11 cellular contexts compared by ENCODE assay signal in genomic region chr17:49216482-49216881, GRCh38. TPM values are rescaled to one million over a fixed set of nuclear protein-coding genes. Genes with fewer than 3 reads are reported as not detected.
DNase-seq lines count a peak whose midpoint lies in the region; ATAC-seq and TF ChIP-seq lines count a peak whose summit lies in the region.
"Had no signal": no experiment of that assay in that cellular context is flagged by ENCODE, and none has a peak within 500 bp of the region (broad histone marks: within the 10 kb centered on the region; RNA-seq: fewer than 3 reads in every experiment).

No MANE protein-coding gene starts in this region.

- peak overlapping the region; percentile 70 for H3K27ac Mint-ChIP-seq in T-helper 2 cell treated with Interferon-gamma antibody and Interleukin-4, amounts not matched to agents 5 μg/mL and 100 μg/mL, for 36 hours
- H3K27ac Mint-ChIP-seq in effector memory CD8-positive, alpha-beta T cell = peak overlapping the region; percentile 89 to 93

- H3K9ac ChIP-seq in Karpas-422 (ENCODE audit: low read length) = 0 out of 2 replicates have a peak overlapping the region, but pooled peaks have one; percentile 16

- no peak for TF ChIP-seq POLR2A in spleen (IDR thresholded peaks at IDR 0.05)

- H3K27me3 Mint-ChIP-seq in T-helper 2 cell treated with Interferon-gamma antibody and Interleukin-4, amounts not matched to agents 5 μg/mL and 100 μg/mL, for 36 hours (ENCODE audit: low read depth) = no peaks in the 10 kb centered on the region
- no peaks in the 10 kb centered on the region for H3K27me3 Mint-ChIP-seq in effector memory CD8-positive, alpha-beta T cell

- no peak overlapping the region for H3K4me2 ChIP-seq in Karpas-422 (ENCODE audit: low read depth, low read length, poor library complexity, severe bottlenecking)

- H3K79me2 ChIP-seq in Karpas-422 (ENCODE audit: low read length) = peaks cover 45% of the 10 kb centered on the region

- H3K9me3 ChIP-seq in Karpas-422 (ENCODE audit: low read length) (no peaks in the 10 kb centered on the region), spleen (no peaks in the 10 kb centered on the region)

- peaks cover 50% of the 10 kb centered on the region for H3K36me3 Mint-ChIP-seq in T-helper 2 cell treated with Interferon-gamma antibody and Interleukin-4, amounts not matched to agents 5 μg/mL and 100 μg/mL, for 36 hours (ENCODE audit: low read depth)
- H3K36me3 Mint-ChIP-seq in effector memory CD8-positive, alpha-beta T cell (ENCODE audit: insufficient read depth) = peaks cover 67% of the 10 kb centered on the region

- peak overlapping the region; percentile 77 for H3K4me3 Mint-ChIP-seq in T-helper 2 cell treated with Interferon-gamma antibody and Interleukin-4, amounts not matched to agents 5 μg/mL and 100 μg/mL, for 36 hours
- H3K4me3 Mint-ChIP-seq in effector memory CD8-positive, alpha-beta T cell = peak overlapping the region; percentile 87 to 99

- H3K9me3 Mint-ChIP-seq in T-helper 2 cell treated with Interferon-gamma antibody and Interleukin-4, amounts not matched to agents 5 μg/mL and 100 μg/mL, for 36 hours = no peaks in the 10 kb centered on the region
- no peaks in the 10 kb centered on the region for H3K9me3 Mint-ChIP-seq in effector memory CD8-positive, alpha-beta T cell

- H3K9me2 ChIP-seq in Karpas-422 (replicated peaks; ENCODE audit: insufficient read depth, low read length) = no peaks in the 10 kb centered on the region

- H3K27ac ChIP-seq in Karpas-422 (ENCODE audit: low read length) (peak overlapping the region; percentile 91), spleen (peak overlapping the region; percentile 68 to 94 (median 87))

- no peak for ATAC-seq in effector memory CD8-positive, alpha-beta T cell (replicated peaks)
- no peak for ATAC-seq in activated CD4-positive, CD25-positive, alpha-beta regulatory T cell treated with anti-CD3 and anti-CD28 coated beads, Interleukin-2, amount 50 U/mL, for 24 hours
- no peak for ATAC-seq in HG02970 (IDR thresholded peaks at IDR 0.05; ENCODE audit: low FRiP score, unreplicated experiment)

- WGBS in spleen, 5 donors = 61 to 73% (median 62%) methylated on average over 11 to 13 of the region's 13 CpGs

- H4K20me1 ChIP-seq in Karpas-422 (ENCODE audit: insufficient read depth, low read depth, low read length) = no peaks in the 10 kb centered on the region

- H3K4me3 ChIP-seq in Karpas-422 (ENCODE audit: low read length) (no peak overlapping the region), spleen (peak overlapping the region in 1 of 8 donors; percentile 88)

- TF ChIP-seq CTCF in spleen (IDR thresholded peaks at IDR 0.05 in 8 of 11, conservative IDR thresholded peaks at IDR 0.05 in 3 of 11) = no peak

- H3K4me1 ChIP-seq in Karpas-422 (ENCODE audit: low read length) (peaks cover 77% of the 10 kb centered on the region), spleen (peaks cover 78 to 99% (median 92%) of the 10 kb centered on the region in 6 donors)

- H3K36me3 ChIP-seq in Karpas-422 (ENCODE audit: insufficient read depth, low read length) (peaks cover 33% of the 10 kb centered on the region), spleen (peaks cover 0 to 74% (median 16%) of the 10 kb centered on the region in 6 donors)

- DNase-seq in T-helper 2 cell treated with Interferon-gamma antibody and Interleukin-4, amounts not matched to agents 5 μg/mL and 100 μg/mL, for 36 hours (ENCODE audit: low spot score) = no peak
- DNase-seq in T-helper 2 cell (no peak), Karpas-422 (no peak), spleen (peak; percentile 88), DMS153 treated with DMSO at 0.1 percent for 48 hours (lab: John Stamatoyannopoulos, UW; ENCODE audit: unreplicated experiment) (no peak)
- DNase-seq in effector memory CD8-positive, alpha-beta T cell = no peak
- DNase-seq: 8988T, DMS53, NCI-H2107 had no signal

- H3K4me1 Mint-ChIP-seq in T-helper 2 cell treated with Interferon-gamma antibody and Interleukin-4, amounts not matched to agents 5 μg/mL and 100 μg/mL, for 36 hours (ENCODE audit: low read depth) = peaks cover 56% of the 10 kb centered on the region
- H3K4me1 Mint-ChIP-seq in effector memory CD8-positive, alpha-beta T cell (ENCODE audit: low read depth in 2 of 2) = peaks cover 69 to 76% of the 10 kb centered on the region in 2 donors

- no peak overlapping the region for H2AFZ ChIP-seq in Karpas-422 (ENCODE audit: low read length)

- intact Hi-C loops in spleen (cut with DNase I; ENCODE audit: low total_unique reads) = no loop called here

- no peaks in the 10 kb centered on the region for H3K27me3 ChIP-seq in Karpas-422 (ENCODE audit: low read length)
- H3K27me3 ChIP-seq in spleen (replicated peaks in 1 of 7) = no peaks in the 10 kb centered on the region

RNA-seq across cellular contexts. Expression of gene ABI3, which starts 6.0 kb away (rescaled TPM):
- total RNA-seq in Karpas-422 (2014; rRNA removed; shearing (Covaris generic); ENCODE audit: low replicate concordance) = 20.2 and 29.9 TPM in 2 replicates
- total RNA-seq in spleen = 100 to 1,000 TPM in 2 of 7 donors, 10 to 100 TPM in 5; 74.0 to 121 (median 87.2) TPM
- polyA plus RNA-seq in spleen = 10 to 100 TPM; 51.3 to 94.7 (median 56.6) TPM

RNA-seq across cellular contexts. Expression of gene GNGT2, which starts 6.1 kb away (rescaled TPM):
- total RNA-seq in Karpas-422 (2014; rRNA removed; shearing (Covaris generic); ENCODE audit: low replicate concordance) = 25.3 and 40.2 TPM in 2 replicates
- 10 to 100 TPM; 17.2 to 32.9 (median 21.9) TPM for total RNA-seq in spleen
- polyA plus RNA-seq in spleen = 10 to 100 TPM; 22.7 to 42.9 (median 34.1) TPM

RNA-seq across cellular contexts. Expression of gene PHOSPHO1, which starts 14.1 kb away (rescaled TPM):
- 2.3 TPM in 1 of 2 replicates, not detected in the other for total RNA-seq in Karpas-422 (2014; rRNA removed; shearing (Covaris generic); ENCODE audit: low replicate concordance)
- 10 to 100 TPM in 2 of 7 donors, 1 to 10 TPM in 5; 1.5 to 12.2 (median 6.9) TPM for total RNA-seq in spleen
- 1 to 10 TPM in 1 of 3 donors, under 1 TPM in 2; 0.80 to 2.1 (median 0.96) TPM for polyA plus RNA-seq in spleen
